Comparison of ENCODE assay signal across 8 cellular contexts in genomic region chr20:63520594-63520938, GRCh38. TPM values are rescaled to one million over a fixed set of nuclear protein-coding genes. Genes with fewer than 3 reads are reported as not detected.
DNase-seq lines count a peak whose midpoint lies in the region; ATAC-seq and TF ChIP-seq lines count a peak whose summit lies in the region.

Gene PPDPF (plus strand): TSS chr20:63520765. CDS start chr20:63521309, 544 bp downstream.

- CTCF ChIA-PET in CD4-positive, alpha-beta memory T cell (lab: Charles Lee; ENCODE audit: partially characterized antibody), result interaction anchor here (0.6 to 5.1 kb wide), 3 partner anchors 18 to 459 kb away, joined by 3 to 21 read pairs (median 3); partner anchors contain the start of gene SAMD10

- H3K27ac Mint-ChIP-seq in CD4-positive, alpha-beta memory T cell, result peak within 1 kb of the TSS; percentile 57 to 82 (median 74)
- H3K27ac Mint-ChIP-seq in activated T-helper 17 cell treated with anti-CD3 and anti-CD28 coated beads, Interleukin-2, amount 50 U/mL, for 72 hours, result no peak within 1 kb of the TSS
- H3K27ac Mint-ChIP-seq in natural killer cell, result peak within 1 kb of the TSS in 1 of 2 donors; percentile 81
- H3K27ac Mint-ChIP-seq in stimulated activated memory B cell treated with anti-CD40 and anti-IgM and Interleukin-4, amounts not matched to agents 10 μg/mL and 1 μg/mL and 100 μg/mL, for 72 hours, result peak within 1 kb of the TSS; percentile 85

- TF ChIP-seq CTCF in Peyer's patch (IDR thresholded peaks at IDR 0.05), result no peak
- TF ChIP-seq CTCF in fibroblast of mammary gland (conservative IDR thresholded peaks at IDR 0.05; ENCODE audit: control insufficient read depth, insufficient read depth, low read depth, low read length), result no peak
- TF ChIP-seq CTCF in natural killer cell (IDR thresholded peaks at IDR 0.05), result no peak

- ATAC-seq in GM19395 (IDR thresholded peaks at IDR 0.05; ENCODE audit: unreplicated experiment) (peak; percentile 76), HG03565 (IDR thresholded peaks at IDR 0.05; ENCODE audit: unreplicated experiment) (peak; percentile 54), natural killer cell (peak; percentile 85 to 96 (median 86))
- peak; percentile 92 for ATAC-seq in activated T-helper 17 cell treated with anti-CD3 and anti-CD28 coated beads, Interleukin-2, amount 50 U/mL, for 72 hours (replicated peaks)
- peak; percentile 89 for ATAC-seq in stimulated activated memory B cell treated with anti-CD40 and anti-IgM and Interleukin-4, amounts not matched to agents 10 μg/mL and 1 μg/mL and 100 μg/mL, for 72 hours

- POLR2A ChIA-PET in CD4-positive, alpha-beta memory T cell (lab: Charles Lee; ENCODE audit: partially characterized antibody), result interaction anchor here (0.9 to 6.9 kb wide), 28 partner anchors 8 to 559 kb away, joined by 3 to 84 read pairs (median 6); partner anchors contain the start of genes GMEB2, HELZ2, LIME1 and OPRL1

- peak within 1 kb of the TSS; percentile 80 to 84 (median 82) for H3K4me3 Mint-ChIP-seq in CD4-positive, alpha-beta memory T cell
- H3K4me3 Mint-ChIP-seq in activated T-helper 17 cell treated with anti-CD3 and anti-CD28 coated beads, Interleukin-2, amount 50 U/mL, for 72 hours, result peak within 1 kb of the TSS; percentile 73
- peak within 1 kb of the TSS; percentile 83 for H3K4me3 Mint-ChIP-seq in natural killer cell
- peak within 1 kb of the TSS; percentile 86 for H3K4me3 Mint-ChIP-seq in stimulated activated memory B cell treated with anti-CD40 and anti-IgM and Interleukin-4, amounts not matched to agents 10 μg/mL and 1 μg/mL and 100 μg/mL, for 72 hours

- peak; percentile 91 for TF ChIP-seq POLR2A in Peyer's patch (IDR thresholded peaks at IDR 0.05)

- peak within 1 kb of the TSS; percentile 77 to 84 for H3K4me3 ChIP-seq in CD4-positive, alpha-beta memory T cell (ENCODE audit: low read length in 2 of 2)
- peak within 1 kb of the TSS; percentile 76 to 99 (median 98) for H3K4me3 ChIP-seq in Peyer's patch
- peak within 1 kb of the TSS; percentile 72 for H3K4me3 ChIP-seq in fibroblast of mammary gland (ENCODE audit: control insufficient read depth, low read depth, low read length)

- peaks cover 0 to 3% of the 10 kb centered on the region in 2 donors for H3K9me3 ChIP-seq in CD4-positive, alpha-beta memory T cell (ENCODE audit: control insufficient read depth in 1 of 2, low read length in 2 of 2)
- H3K9me3 ChIP-seq in Peyer's patch, result no peaks in the 10 kb centered on the region

- intact Hi-C loops in CD4-positive, alpha-beta memory T cell (cut with micrococcal nuclease), result loop anchor here (1.0 kb wide), 4 partner anchors 18 to 345 kb away; partner anchors contain the start of gene TPD52L2
- intact Hi-C loops in natural killer cell (cut with micrococcal nuclease), result no loop called here

- peaks cover 9% of the 10 kb centered on the region in 2 donors for H3K36me3 Mint-ChIP-seq in CD4-positive, alpha-beta memory T cell
- peaks cover 20% of the 10 kb centered on the region for H3K36me3 Mint-ChIP-seq in activated T-helper 17 cell treated with anti-CD3 and anti-CD28 coated beads, Interleukin-2, amount 50 U/mL, for 72 hours (ENCODE audit: low read depth)
- no peaks in the 10 kb centered on the region for H3K36me3 Mint-ChIP-seq in natural killer cell
- H3K36me3 Mint-ChIP-seq in stimulated activated memory B cell treated with anti-CD40 and anti-IgM and Interleukin-4, amounts not matched to agents 10 μg/mL and 1 μg/mL and 100 μg/mL, for 72 hours, result peaks cover 23% of the 10 kb centered on the region

- H3K27me3 ChIP-seq in CD4-positive, alpha-beta memory T cell (ENCODE audit: insufficient read depth, low read length), result no peaks in the 10 kb centered on the region
- H3K27me3 ChIP-seq in Peyer's patch, result no peaks in the 10 kb centered on the region

- H3K36me3 ChIP-seq in CD4-positive, alpha-beta memory T cell (ENCODE audit: insufficient read depth, low read length), result peaks cover 13% of the 10 kb centered on the region
- peaks cover 0 to 16% (median 0%) of the 10 kb centered on the region in 3 donors for H3K36me3 ChIP-seq in Peyer's patch

- H3K27ac ChIP-seq in CD4-positive, alpha-beta memory T cell (ENCODE audit: low read depth, low read length), result peak within 1 kb of the TSS; percentile 74
- peak within 1 kb of the TSS; percentile 93 to 99 (median 96) for H3K27ac ChIP-seq in Peyer's patch

- H3K4me1 ChIP-seq in CD4-positive, alpha-beta memory T cell (ENCODE audit: insufficient read depth, low read length), result peaks cover 23% of the 10 kb centered on the region
- H3K4me1 ChIP-seq in Peyer's patch, result peaks cover 0 to 27% (median 11%) of the 10 kb centered on the region in 4 donors

- H3K27me3 Mint-ChIP-seq in CD4-positive, alpha-beta memory T cell, result no peaks in the 10 kb centered on the region
- no peaks in the 10 kb centered on the region for H3K27me3 Mint-ChIP-seq in activated T-helper 17 cell treated with anti-CD3 and anti-CD28 coated beads, Interleukin-2, amount 50 U/mL, for 72 hours
- peaks cover 0 to 4% of the 10 kb centered on the region in 2 donors for H3K27me3 Mint-ChIP-seq in natural killer cell (ENCODE audit: low read depth in 2 of 2)
- peaks cover 9% of the 10 kb centered on the region for H3K27me3 Mint-ChIP-seq in stimulated activated memory B cell treated with anti-CD40 and anti-IgM and Interleukin-4, amounts not matched to agents 10 μg/mL and 1 μg/mL and 100 μg/mL, for 72 hours

- peaks cover 0 to 7% (median 0%) of the 10 kb centered on the region in 8 donors for H3K9me3 Mint-ChIP-seq in CD4-positive, alpha-beta memory T cell
- H3K9me3 Mint-ChIP-seq in activated T-helper 17 cell treated with anti-CD3 and anti-CD28 coated beads, Interleukin-2, amount 50 U/mL, for 72 hours, result no peaks in the 10 kb centered on the region
- peaks cover 0 to 2% of the 10 kb centered on the region in 2 donors for H3K9me3 Mint-ChIP-seq in natural killer cell
- H3K9me3 Mint-ChIP-seq in stimulated activated memory B cell treated with anti-CD40 and anti-IgM and Interleukin-4, amounts not matched to agents 10 μg/mL and 1 μg/mL and 100 μg/mL, for 72 hours, result peaks cover 5% of the 10 kb centered on the region

- peak; percentile 80 to 89 (median 83) for DNase-seq in CD4-positive, alpha-beta memory T cell
- DNase-seq in Peyer's patch (peak; percentile 84 to 92 (median 90)), fibroblast of mammary gland (ENCODE audit: low read depth) (peak; percentile 66), natural killer cell (peak; percentile 87)

- peaks cover 6 to 28% (median 11%) of the 10 kb centered on the region in 4 donors for H3K4me1 Mint-ChIP-seq in CD4-positive, alpha-beta memory T cell
- peaks cover 8% of the 10 kb centered on the region for H3K4me1 Mint-ChIP-seq in activated T-helper 17 cell treated with anti-CD3 and anti-CD28 coated beads, Interleukin-2, amount 50 U/mL, for 72 hours
- peaks cover 0 to 17% of the 10 kb centered on the region in 2 donors for H3K4me1 Mint-ChIP-seq in natural killer cell
- peaks cover 30% of the 10 kb centered on the region for H3K4me1 Mint-ChIP-seq in stimulated activated memory B cell treated with anti-CD40 and anti-IgM and Interleukin-4, amounts not matched to agents 10 μg/mL and 1 μg/mL and 100 μg/mL, for 72 hours

RNA-seq across cellular contexts. Expression of gene PPDPF, which starts in this region (rescaled TPM):
- total RNA-seq in CD4-positive, alpha-beta memory T cell, result 100 to 1,000 TPM; 208 to 229 TPM
- polyA plus RNA-seq in CD4-positive, alpha-beta memory T cell, result 100 to 1,000 TPM in 1 of 2 donors, 10 to 100 TPM in 1; 29.4 to 152 TPM
- total RNA-seq in Peyer's patch (100 to 1,000 TPM in 3 of 4 donors, 10 to 100 TPM in 1; 94.1 to 435 (median 193) TPM), natural killer cell (100 to 1,000 TPM in 2 of 3 donors, 10 to 100 TPM in 1; 95.5 to 197 (median 159) TPM)
- 10 to 100 TPM; 65.5 to 87.5 TPM for total RNA-seq in activated T-helper 17 cell treated with anti-CD3 and anti-CD28 coated beads, Interleukin-2, amount 50 U/mL, for 72 hours

Comparison
In these comparisons a context has a peak if more than half of its experiments do, and no peak if none do; other contexts are left out.
1. Peak in every context shown above with its lines: DNase-seq, ATAC-seq, H3K4me3 ChIP-seq and H3K27ac ChIP-seq.